Comparison of ENCODE assay signal across 29 cellular contexts in the genomic region with DNA sequence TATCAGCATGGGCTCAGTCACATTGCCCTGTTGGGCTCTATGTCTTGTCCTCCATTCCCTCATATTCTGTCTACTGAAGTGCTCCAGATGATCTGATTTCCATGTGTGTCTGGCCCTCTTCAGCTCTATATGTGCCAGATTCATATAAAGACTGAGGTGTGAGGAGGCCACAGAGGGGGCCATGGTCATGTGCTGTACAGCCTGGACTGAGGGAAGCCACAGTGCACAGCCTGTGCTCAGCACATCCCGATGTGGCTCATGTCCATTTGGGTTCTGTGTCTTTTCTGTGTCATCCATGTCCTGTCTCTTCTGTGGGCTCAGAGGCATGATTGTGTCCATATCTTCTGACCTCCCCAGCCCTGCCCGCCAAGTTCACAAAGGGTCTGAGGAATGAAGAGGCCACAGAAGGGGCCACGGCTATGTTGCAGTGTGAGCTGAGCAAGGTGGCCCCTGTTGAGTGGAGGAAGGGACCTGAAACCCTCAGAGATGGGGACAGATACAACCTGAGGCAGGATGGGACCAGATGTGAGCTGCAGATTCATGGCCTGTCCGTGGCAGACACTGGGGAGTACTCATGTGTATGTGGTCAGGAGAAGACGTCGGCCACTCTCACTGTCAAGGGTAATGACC.
"Had no signal": no experiment of that assay in that cellular context is flagged by ENCODE, and none has a peak within 500 bp of the region (broad histone marks: within the 10 kb centered on the region; RNA-seq: fewer than 3 reads in every experiment).

No MANE protein-coding gene starts in this region.

- H3K36me3 ChIP-seq: lower lobe of right lung, transverse colon, WERI-Rb-1 had no signal

- H3K27ac Mint-ChIP-seq: activated CD8-positive, alpha-beta T cell treated with anti-CD3 and anti-CD28 coated beads, Interleukin-2, amount 10 ng/mL, durations not matched to agents 7 days and 5 days; activated naive CD8-positive, alpha-beta T cell treated with anti-CD3 and anti-CD28 coated beads, Interleukin-2, amount 50 U/mL, for 24 hours; activated T-cell treated with anti-CD3 and anti-CD28 coated beads, Interleukin-2, amount 50 U/mL, for 24 hours; activated T-helper 2 cell treated with anti-CD3 and anti-CD28 coated beads, Interferon-gamma antibody, Interleukin-2, Interleukin-4, amounts not matched to agents 10 μg/mL and 5 μg/mL and 100 μg/mL, durations not matched to agents 14 hours and 24 hours and 36 hours; progenitor cell of endocrine pancreas had no signal

- DNase-seq: activated CD4-positive, alpha-beta T cell treated with anti-CD3 and anti-CD28 coated beads, Interleukin-2, amount 50 U/mL, for 1 hour; activated CD4-positive, CD25-positive, alpha-beta regulatory T cell treated with anti-CD3 and anti-CD28 coated beads, Interleukin-2, amount 50 U/mL, for 72 hours; activated CD8-positive, alpha-beta T cell treated with anti-CD3 and anti-CD28 coated beads, Interleukin-2, amount 10 ng/mL, durations not matched to agents 7 days and 5 days; activated naive CD8-positive, alpha-beta T cell treated with anti-CD3 and anti-CD28 coated beads, Interleukin-2, amount 50 U/mL, for 24 hours; central memory CD4-positive, alpha-beta T cell; dermis blood vessel endothelial cell; effector CD8-positive, alpha-beta T cell; foreskin melanocyte; hippocampal formation; mesendoderm; occipital lobe; stimulated activated CD4-positive, alpha-beta T cell treated with anti-CD3 and anti-CD28 coated beads, Interleukin-12 subunit alpha, Interleukin-12 subunit beta, amount 100 ng/mL, for 4 hours; stimulated activated CD4-positive, alpha-beta T cell treated with anti-CD3 and anti-CD28 coated beads, Interleukin-4, amount 100 ng/mL, for 4 hours; T-helper 1 cell; WERI-Rb-1 had no signal

- H3K4me1 ChIP-seq: body of pancreas, lower lobe of right lung, suprapubic skin, transverse colon, vagina had no signal

- FAIRE-seq: endothelial cell of umbilical vein, TTC549 had no signal

- H3K4me3 Mint-ChIP-seq: activated CD8-positive, alpha-beta T cell treated with anti-CD3 and anti-CD28 coated beads, Interleukin-2, amount 10 ng/mL, durations not matched to agents 7 days and 5 days; activated naive CD8-positive, alpha-beta T cell treated with anti-CD3 and anti-CD28 coated beads, Interleukin-2, amount 50 U/mL, for 24 hours; activated T-cell treated with anti-CD3 and anti-CD28 coated beads, Interleukin-2, amount 50 U/mL, for 24 hours; stimulated activated naive CD8-positive, alpha-beta T cell treated with anti-CD3 and anti-CD28 coated beads, Interleukin-15, amount 100 ng/mL, for 72 hours had no signal

- ATAC-seq: activated CD8-positive, alpha-beta T cell treated with anti-CD3 and anti-CD28 coated beads, Interleukin-2, amount 10 ng/mL, durations not matched to agents 7 days and 5 days; body of pancreas; esophagus mucosa; mucosa of descending colon had no signal

- H3K27me3 ChIP-seq: body of pancreas, suprapubic skin, transverse colon, vagina had no signal

- H3K27ac ChIP-seq: body of pancreas, lower lobe of right lung, suprapubic skin, transverse colon, vagina, WERI-Rb-1 had no signal

- H3K4me3 ChIP-seq: body of pancreas, lower lobe of right lung, mucosa of descending colon, suprapubic skin, transverse colon, vagina had no signal

- H3K4me1 Mint-ChIP-seq: activated naive CD8-positive, alpha-beta T cell treated with anti-CD3 and anti-CD28 coated beads, Interleukin-2, amount 50 U/mL, for 24 hours; neural crest cell; stimulated activated naive CD8-positive, alpha-beta T cell treated with anti-CD3 and anti-CD28 coated beads, Interleukin-15, amount 100 ng/mL, for 72 hours had no signal

- H3K27me3 Mint-ChIP-seq: activated naive CD8-positive, alpha-beta T cell treated with anti-CD3 and anti-CD28 coated beads, Interleukin-2, amount 50 U/mL, for 24 hours; activated T-cell treated with anti-CD3 and anti-CD28 coated beads, Interleukin-2, amount 50 U/mL, for 24 hours; progenitor cell of endocrine pancreas; stimulated activated naive CD8-positive, alpha-beta T cell treated with anti-CD3 and anti-CD28 coated beads, Interleukin-15, amount 100 ng/mL, for 72 hours had no signal
